ENCODE assay signal across 1 cellular context in the genomic region with DNA sequence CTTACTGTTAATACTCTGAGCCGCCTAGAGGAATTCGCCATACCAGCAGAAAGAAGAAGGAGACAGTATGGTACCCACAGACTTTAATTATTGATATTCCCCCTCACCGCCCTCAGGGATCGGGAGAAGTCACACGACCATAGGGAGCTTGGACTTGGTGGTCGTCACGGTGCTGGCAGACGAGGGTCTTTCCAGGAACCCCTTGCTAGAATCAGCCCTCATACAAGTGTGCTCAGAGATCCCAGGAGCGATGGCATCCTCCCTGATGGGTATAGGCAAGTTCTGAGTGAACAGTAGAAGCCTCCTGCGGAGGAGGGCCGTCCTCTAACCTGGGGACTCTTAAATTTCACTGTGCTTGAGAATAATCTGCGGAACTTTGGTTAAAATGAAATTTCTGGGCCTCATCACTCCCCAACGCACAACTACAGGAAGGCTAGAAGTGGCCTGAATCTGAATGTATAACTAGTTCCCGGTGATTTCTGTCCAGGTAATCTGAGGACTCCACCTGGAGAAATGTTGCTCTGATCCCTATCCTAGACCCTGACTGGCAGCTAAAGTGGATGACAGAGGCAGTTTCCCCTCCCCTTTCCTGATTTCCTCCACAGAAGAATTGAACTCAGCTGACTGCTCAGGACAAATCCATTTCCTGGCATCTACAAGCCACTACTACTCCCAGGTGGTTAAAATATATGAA.
TF ChIP-seq lines count a peak whose summit lies in the region.

No MANE protein-coding gene starts in this region.

TF ChIP-seq in SK-N-SH treated with all-trans-retinoic acid at 6 μM for 48 hours, 23 proteins besides CTCF, POLR2A, EP300 and RAD21 (continued from another document):
- TF ChIP-seq, protein P1, sequence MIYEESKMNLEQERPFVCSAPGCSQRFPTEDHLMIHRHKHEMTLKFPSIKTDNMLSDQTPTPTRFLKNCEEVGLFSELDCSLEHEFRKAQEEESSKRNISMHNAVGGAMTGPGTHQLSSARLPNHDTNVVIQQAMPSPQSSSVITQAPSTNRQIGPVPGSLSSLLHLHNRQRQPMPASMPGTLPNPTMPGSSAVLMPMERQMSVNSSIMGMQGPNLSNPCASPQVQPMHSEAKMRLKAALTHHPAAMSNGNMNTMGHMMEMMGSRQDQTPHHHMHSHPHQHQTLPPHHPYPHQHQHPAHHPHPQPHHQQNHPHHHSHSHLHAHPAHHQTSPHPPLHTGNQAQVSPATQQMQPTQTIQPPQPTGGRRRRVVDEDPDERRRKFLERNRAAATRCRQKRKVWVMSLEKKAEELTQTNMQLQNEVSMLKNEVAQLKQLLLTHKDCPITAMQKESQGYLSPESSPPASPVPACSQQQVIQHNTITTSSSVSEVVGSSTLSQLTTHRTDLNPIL (CRISPR knock-in tag; IDR thresholded peaks at IDR 0.05; ENCODE audit: low read depth) = no peak
- TF ChIP-seq SNAI2 (CRISPR knock-in tag; IDR thresholded peaks at IDR 0.05) (no peak), ESRRG (CRISPR knock-in tag; IDR thresholded peaks at IDR 0.05) (no peak), ZNF565 (CRISPR knock-in tag; conservative IDR thresholded peaks at IDR 0.05; ENCODE audit: low read depth) (no peak), ZFP30 (CRISPR knock-in tag; IDR thresholded peaks at IDR 0.05) (no peak)
